ENCODE assay signal across 8 cellular contexts in genomic region chr10:4656576-4657194, GRCh38.
DNase-seq lines count a peak whose midpoint lies in the region; ATAC-seq and TF ChIP-seq lines count a peak whose summit lies in the region.

No MANE protein-coding gene starts in this region.

- no peak overlapping the region for H3K4me3 ChIP-seq in AG10803 (ENCODE audit: low read length)

- peak; percentile 96 for TF ChIP-seq CTCF in AG10803 (conservative IDR thresholded peaks at IDR 0.05; ENCODE audit: low read length)
- TF ChIP-seq CTCF in omental fat pad (IDR thresholded peaks at IDR 0.05), result peak in 2 of 3 donors; percentile 53 to 64

- DNase-seq in AG10803 (ENCODE audit: low read depth), result peak; percentile 68
- DNase-seq in NCI-H345 treated with DMSO at 0.1 percent for 48 hours (lab: John Stamatoyannopoulos, UW; ENCODE audit: unreplicated experiment), result peak; percentile 45
- DNase-seq in activated CD8-positive, alpha-beta memory T cell treated with anti-CD3 and anti-CD28 coated beads, Interleukin-2, amount 50 U/mL, for 1 hour (ENCODE audit: extremely low read depth), result peak; percentile 14
- DNase-seq in fibroblast of peridontal ligament (ENCODE audit: extremely low read depth), result peak; percentile 83
- no peak for DNase-seq in omental fat pad (ENCODE audit: low spot score)
- no peak for DNase-seq in T1000 (lab: John Stamatoyannopoulos, UW)

- peak; percentile 49 for ATAC-seq in GM18867 (IDR thresholded peaks at IDR 0.05; ENCODE audit: unreplicated experiment)
- no peak for ATAC-seq in omental fat pad (ENCODE audit: low FRiP score)
- ATAC-seq in HG02852 (IDR thresholded peaks at IDR 0.05; ENCODE audit: unreplicated experiment), result no peak

Comparison
In these comparisons a context has a peak if more than half of its experiments do, and no peak if none do; other contexts are left out.
1. DNase-seq: peak in AG10803 (single experiment), NCI-H345 treated with DMSO at 0.1 percent for 48 hours (single experiment), activated CD8-positive, alpha-beta memory T cell treated with anti-CD3 and anti-CD28 coated beads, Interleukin-2, amount 50 U/mL, for 1 hour (single experiment) and fibroblast of peridontal ligament (single experiment); none in omental fat pad (single experiment) and T1000 (single experiment).